Comparison of ENCODE assay signal across 8 cellular contexts in genomic region chr2:144516417-144516980, GRCh38. TPM values are rescaled to one million over a fixed set of nuclear protein-coding genes. Genes with fewer than 3 reads are reported as not detected.
A peak's percentile ranks its signal among the peaks of the same experiment; 100 is the strongest.
DNase-seq lines count a peak whose midpoint lies in the region; ATAC-seq and TF ChIP-seq lines count a peak whose summit lies in the region.

No MANE protein-coding gene starts in this region.

- intact Hi-C loops in aorta (cut with DNase I): loop anchor here (5.0 to 10.0 kb wide), 6 partner anchors 129 to 1238 kb away; no protein-coding TSS in a partner anchor

- H4K20me1 ChIP-seq in GM23248 (ENCODE audit: insufficient read depth) (no peaks in the 10 kb centered on the region), OCI-LY3 (ENCODE audit: insufficient read depth, low read length) (peaks cover 14% of the 10 kb centered on the region; the same call in 1 of the 2 replicates)

- in situ Hi-C loops in GM23248 (cut with MboI): loop anchor here (10.0 kb wide), 1 partner anchor 572 kb away; no protein-coding TSS in a partner anchor

- H3K9me3 ChIP-seq in GM23248 (ENCODE audit: low read depth): no peaks in the 10 kb centered on the region
- H3K9me3 ChIP-seq in OCI-LY3 (ENCODE audit: insufficient read depth, low read length): no peaks in the 10 kb centered on the region
- H3K9me3 ChIP-seq in mononuclear cell (ENCODE audit: low read depth, low read length): no peaks in the 10 kb centered on the region
- no peaks in the 10 kb centered on the region for H3K9me3 ChIP-seq in aorta (ENCODE audit: control insufficient read depth, low read length)

- H3K4me2 ChIP-seq in GM23248 (ENCODE audit: unreplicated experiment): peak overlapping the region; percentile 96
- H3K4me2 ChIP-seq in OCI-LY3 (ENCODE audit: low read length): peak overlapping the region; percentile 96

- H3K4me3 ChIP-seq in GM23248 (peak overlapping the region; percentile 87), OCI-LY3 (ENCODE audit: low read length) (peak overlapping the region; percentile 85), mononuclear cell (ENCODE audit: low read length) (peak overlapping the region; percentile 85), aorta (ENCODE audit: low read length in 2 of 2) (peak overlapping the region; percentile 100)

- DNase-seq in GM03348 (ENCODE audit: low spot score) (peak; percentile 74), GM23248 (peak; percentile 77), aorta (peak; percentile 62 to 82), NCI-H69 (lab: John Stamatoyannopoulos, UW) (no peak)

- ATAC-seq in aorta (ENCODE audit: low FRiP score): no peak
- ATAC-seq in HG03108 (IDR thresholded peaks at IDR 0.05; ENCODE audit: unreplicated experiment): no peak

- H3K9ac ChIP-seq in GM23248: peak overlapping the region; percentile 99
- peak overlapping the region; percentile 92 for H3K9ac ChIP-seq in OCI-LY3 (ENCODE audit: low read length)

- no peak for TF ChIP-seq CTCF in OCI-LY3 (IDR thresholded peaks at IDR 0.05; ENCODE audit: low read depth, low read length)

- H3K9me2 ChIP-seq in GM23248 (ENCODE audit: insufficient read depth): no peaks in the 10 kb centered on the region

- no peaks in the 10 kb centered on the region for H3K36me3 ChIP-seq in GM23248 (ENCODE audit: low read depth)
- peaks cover 6% of the 10 kb centered on the region for H3K36me3 ChIP-seq in OCI-LY3 (replicated peaks; ENCODE audit: low read depth, low read length)
- H3K36me3 ChIP-seq in aorta (ENCODE audit: control insufficient read depth in 1 of 2, insufficient read depth in 2 of 2, low read length in 1 of 2): no peaks in the 10 kb centered on the region

- H3K79me2 ChIP-seq in GM23248 (ENCODE audit: insufficient read depth): peaks cover 77% of the 10 kb centered on the region
- peaks cover 49% of the 10 kb centered on the region for H3K79me2 ChIP-seq in OCI-LY3 (ENCODE audit: low read length)

- H3K4me1 ChIP-seq in GM23248 (ENCODE audit: insufficient read depth): peaks cover 50% of the 10 kb centered on the region
- peaks cover 65% of the 10 kb centered on the region for H3K4me1 ChIP-seq in OCI-LY3 (ENCODE audit: low read length)
- peaks cover 44% of the 10 kb centered on the region for H3K4me1 ChIP-seq in mononuclear cell (ENCODE audit: insufficient read depth, low read length)
- H3K4me1 ChIP-seq in aorta (ENCODE audit: control insufficient read depth in 1 of 2, insufficient read depth in 2 of 2, low read length in 2 of 2): peaks cover 3 to 5% of the 10 kb centered on the region in 2 donors

- peaks cover 44% of the 10 kb centered on the region for H3F3A ChIP-seq in GM23248 (ENCODE audit: insufficient read depth)

- H3K27me3 ChIP-seq in GM23248 (replicated peaks; ENCODE audit: insufficient read depth): no peaks in the 10 kb centered on the region
- peaks cover 47% of the 10 kb centered on the region for H3K27me3 ChIP-seq in OCI-LY3 (ENCODE audit: low read depth, low read length)
- H3K27me3 ChIP-seq in mononuclear cell (ENCODE audit: insufficient read depth, low read length): peaks cover 18% of the 10 kb centered on the region
- H3K27me3 ChIP-seq in aorta (ENCODE audit: control insufficient read depth in 1 of 2, insufficient read depth in 2 of 2, low read length in 1 of 2): no peaks in the 10 kb centered on the region

- H2AFZ ChIP-seq in GM23248: peak overlapping the region; percentile 64
- 0 out of 2 replicates have a peak overlapping the region, but pooled peaks have one; percentile 25 for H2AFZ ChIP-seq in OCI-LY3 (ENCODE audit: low read depth, low read length)

- WGBS in GM23248 (ENCODE audit: low coverage in 1 of 2, low lambda C conversion rate in 2 of 2, missing lambda C conversion rate in 2 of 2), 2 experiments: 1% methylated on average over 30 to 54 of the region's 57 CpGs
- WGBS in aorta, 2 donors: 1% methylated on average over 35 to 57 of the region's 57 CpGs

- H3K27ac ChIP-seq in GM23248 (peak overlapping the region; percentile 99), OCI-LY3 (ENCODE audit: low read length) (peak overlapping the region; percentile 75), cingulate gyrus (ENCODE audit: low read depth, low read length) (peak overlapping the region; percentile 99), aorta (ENCODE audit: low read depth in 1 of 2, low read length in 2 of 2) (peak overlapping the region; percentile 91 to 98)

RNA-seq across cellular contexts. Expression of gene ZEB2, which starts 3.4 kb away (rescaled TPM):
- total RNA-seq in GM23248 (2014; rRNA removed; shearing (Covaris generic)): 36.4 and 46.8 TPM in 2 replicates
- polyA plus RNA-seq in GM23248 (2016; fragmentation: Nextera tagmentation; extraction: Ambion mirVana) (25.6 and 26.2 TPM in 2 replicates), aorta (10 to 100 TPM; 38.7 to 67.6 TPM)
- total RNA-seq in mononuclear cell (511 TPM), aorta (100 to 1,000 TPM; 174 to 301 TPM)
